Comparison of ENCODE assay signal across 1 cellular context in genomic region chr11:9362393-9362863, GRCh38.
TF ChIP-seq lines count a peak whose summit lies in the region.

No MANE protein-coding gene starts in this region.

TF ChIP-seq in GM23338, 12 proteins besides CTCF, POLR2A, EP300 and RAD21 (continued from another document):
- TF ChIP-seq REST (IDR thresholded peaks at IDR 0.05; ENCODE audit: unreplicated experiment) (no peak), ZNF114 (CRISPR knock-in tag; IDR thresholded peaks at IDR 0.05) (no peak), JUNB (IDR thresholded peaks at IDR 0.05; ENCODE audit: unreplicated experiment) (no peak), EZH2 (IDR thresholded peaks at IDR 0.05; ENCODE audit: low read depth, unreplicated experiment) (no peak), STAT1 (IDR thresholded peaks at IDR 0.05; ENCODE audit: unreplicated experiment) (no peak), ZNF331 (CRISPR knock-in tag; IDR thresholded peaks at IDR 0.05; ENCODE audit: low read depth) (no peak)
TF ChIP-seq in GM23338: peak in this region for 0.
